ENCODE assay signal across 19 cellular contexts in the genomic region with DNA sequence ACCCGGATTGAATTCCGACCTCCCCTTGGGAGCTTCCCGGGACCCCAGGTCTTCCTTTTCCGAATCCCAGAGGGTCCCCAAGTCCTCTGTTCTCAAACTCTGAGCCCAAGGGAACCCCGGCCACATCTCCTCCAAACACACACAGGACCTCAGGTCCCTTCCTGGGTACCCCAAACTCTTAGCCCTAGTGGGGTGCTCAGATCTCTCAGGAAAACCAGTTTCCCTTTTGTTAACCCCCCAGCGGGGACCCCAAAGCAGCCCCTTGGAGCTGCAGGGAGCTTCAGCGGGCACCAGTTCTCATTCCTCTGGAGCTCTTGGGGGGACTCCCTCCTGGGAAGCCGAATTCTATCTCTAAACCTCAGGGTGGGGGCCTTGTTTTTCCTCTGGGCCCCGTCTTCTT. TPM values are rescaled to one million over a fixed set of nuclear protein-coding genes. Genes with fewer than 3 reads are reported as not detected.
DNase-seq lines count a peak whose midpoint lies in the region; ATAC-seq, FAIRE-seq and TF ChIP-seq lines count a peak whose summit lies in the region.
"Had no signal": no experiment of that assay in that cellular context is flagged by ENCODE, and none has a peak within 500 bp of the region (broad histone marks: within the 10 kb centered on the region; RNA-seq: fewer than 3 reads in every experiment).

No MANE protein-coding gene starts in this region.

- no peak overlapping the region for H3K27ac Mint-ChIP-seq in stimulated activated naive CD8-positive, alpha-beta T cell treated with anti-CD3 and anti-CD28 coated beads, Interleukin-15, amount 100 ng/mL, for 72 hours
- H3K27ac Mint-ChIP-seq in astrocyte (ENCODE audit: unreplicated experiment) = no peak overlapping the region
- no peak overlapping the region for H3K27ac Mint-ChIP-seq in naive thymus-derived CD4-positive, alpha-beta T cell
- H3K27ac Mint-ChIP-seq in activated CD8-positive, alpha-beta T cell treated with anti-CD3 and anti-CD28 coated beads for 36 hours = no peak overlapping the region

- no peak for DNase-seq in stimulated activated naive CD8-positive, alpha-beta T cell treated with anti-CD3 and anti-CD28 coated beads, Interleukin-15, amount 100 ng/mL, for 72 hours
- no peak for DNase-seq in stimulated activated naive CD8-positive, alpha-beta T cell treated with anti-CD3 and anti-CD28 coated beads, Interleukin-15, Interleukin-2, amounts not matched to agents 100 U/mL and 50 U/mL, for 24 hours
- no peak for DNase-seq in astrocyte (ENCODE audit: low read depth)
- DNase-seq in naive thymus-derived CD4-positive, alpha-beta T cell = no peak
- DNase-seq in kidney tubule cell (ENCODE audit: low spot score) = no peak
- DNase-seq in NK-92 (lab: John Stamatoyannopoulos, UW; ENCODE audit: unreplicated experiment) = no peak
- no peak for DNase-seq in thyroid gland
- no peak for DNase-seq in activated CD8-positive, alpha-beta T cell treated with anti-CD3 and anti-CD28 coated beads for 36 hours
- DNase-seq: KG1; left cardiac atrium; NCI-H1105 treated with DMSO at 0.1 percent for 48 hours; stimulated activated naive CD4-positive, alpha-beta T cell treated with Interleukin-2 at 50 U/mL for 16 hours had no signal

- H3K27ac ChIP-seq in astrocyte (ENCODE audit: low read depth, low read length) (no peak overlapping the region), thyroid gland (no peak overlapping the region)
- no peak overlapping the region for H3K27ac ChIP-seq in naive thymus-derived CD4-positive, alpha-beta T cell (ENCODE audit: low read depth, low read length)
- H3K27ac ChIP-seq: coronary artery, esophagus muscularis mucosa, prostate gland had no signal

- TF ChIP-seq CTCF in astrocyte (IDR thresholded peaks at IDR 0.05; ENCODE audit: insufficient read depth, low read depth, low read length) = no peak
- no peak for TF ChIP-seq CTCF in thyroid gland (IDR thresholded peaks at IDR 0.05)
- TF ChIP-seq CTCF in activated CD8-positive, alpha-beta T cell treated with anti-CD3 and anti-CD28 coated beads for 36 hours (IDR thresholded peaks at IDR 0.05) = no peak

- H3K9me3 ChIP-seq in astrocyte (ENCODE audit: insufficient read depth, low read depth, low read length) = no peaks in the 10 kb centered on the region
- H3K9me3 ChIP-seq in naive thymus-derived CD4-positive, alpha-beta T cell (ENCODE audit: control insufficient read depth in 2 of 3, low read length in 3 of 3) = no peaks in the 10 kb centered on the region
- no peaks in the 10 kb centered on the region for H3K9me3 ChIP-seq in thyroid gland
- H3K9me3 ChIP-seq: esophagus muscularis mucosa, prostate gland had no signal

- no peaks in the 10 kb centered on the region for H3K36me3 Mint-ChIP-seq in astrocyte (ENCODE audit: low read depth, unreplicated experiment)
- H3K36me3 Mint-ChIP-seq in naive thymus-derived CD4-positive, alpha-beta T cell = peaks cover 0 to 5% (median 0%) of the 10 kb centered on the region in 5 donors
- no peaks in the 10 kb centered on the region for H3K36me3 Mint-ChIP-seq in activated CD8-positive, alpha-beta T cell treated with anti-CD3 and anti-CD28 coated beads for 36 hours (ENCODE audit: low read depth)

- TF ChIP-seq POLR2A in thyroid gland (IDR thresholded peaks at IDR 0.05) = no peak

- intact Hi-C loops in naive thymus-derived CD4-positive, alpha-beta T cell (cut with micrococcal nuclease) = no loop called here
- intact Hi-C loops in thyroid gland (cut with DNase I) = no loop called here
- intact Hi-C loops in activated CD8-positive, alpha-beta T cell treated with anti-CD3 and anti-CD28 coated beads for 36 hours (cut with micrococcal nuclease) = no loop called here

- H3K9me3 Mint-ChIP-seq in stimulated activated naive CD8-positive, alpha-beta T cell treated with anti-CD3 and anti-CD28 coated beads, Interleukin-15, amount 100 ng/mL, for 72 hours = no peaks in the 10 kb centered on the region
- H3K9me3 Mint-ChIP-seq in astrocyte (ENCODE audit: unreplicated experiment) = peaks cover 3% of the 10 kb centered on the region
- H3K9me3 Mint-ChIP-seq in naive thymus-derived CD4-positive, alpha-beta T cell = peaks cover 0 to 4% (median 0%) of the 10 kb centered on the region in 11 donors
- H3K9me3 Mint-ChIP-seq in activated CD8-positive, alpha-beta T cell treated with anti-CD3 and anti-CD28 coated beads for 36 hours = no peaks in the 10 kb centered on the region

- H3K4me3 Mint-ChIP-seq in stimulated activated naive CD8-positive, alpha-beta T cell treated with anti-CD3 and anti-CD28 coated beads, Interleukin-15, amount 100 ng/mL, for 72 hours = peak overlapping the region; percentile 57 to 63
- H3K4me3 Mint-ChIP-seq in astrocyte (ENCODE audit: unreplicated experiment) = peak overlapping the region; percentile 69
- peak overlapping the region in 7 of 10 donors; percentile 29 to 79 (median 44) for H3K4me3 Mint-ChIP-seq in naive thymus-derived CD4-positive, alpha-beta T cell
- no peak overlapping the region for H3K4me3 Mint-ChIP-seq in activated CD8-positive, alpha-beta T cell treated with anti-CD3 and anti-CD28 coated beads for 36 hours

- no peaks in the 10 kb centered on the region for H3K4me1 ChIP-seq in astrocyte (ENCODE audit: insufficient read depth, low read length)
- no peaks in the 10 kb centered on the region for H3K4me1 ChIP-seq in naive thymus-derived CD4-positive, alpha-beta T cell (ENCODE audit: control insufficient read depth in 2 of 2, insufficient read depth in 2 of 2, low read length in 2 of 2)
- H3K4me1 ChIP-seq in thyroid gland = peaks cover 0 to 8% of the 10 kb centered on the region in 2 donors
- H3K4me1 ChIP-seq: prostate gland had no signal

- H3K79me2 ChIP-seq in astrocyte (ENCODE audit: insufficient read depth, low read length) = no peaks in the 10 kb centered on the region

- H3K36me3 ChIP-seq in astrocyte (ENCODE audit: insufficient read depth, low read length) (no peaks in the 10 kb centered on the region), thyroid gland (no peaks in the 10 kb centered on the region)
- no peaks in the 10 kb centered on the region for H3K36me3 ChIP-seq in naive thymus-derived CD4-positive, alpha-beta T cell (ENCODE audit: control insufficient read depth in 2 of 3, insufficient read depth in 3 of 3, low read length in 3 of 3)
- H3K36me3 ChIP-seq: esophagus muscularis mucosa, prostate gland had no signal

- peaks cover 62% of the 10 kb centered on the region for H3K27me3 Mint-ChIP-seq in stimulated activated naive CD8-positive, alpha-beta T cell treated with anti-CD3 and anti-CD28 coated beads, Interleukin-15, amount 100 ng/mL, for 72 hours
- peaks cover 47% of the 10 kb centered on the region for H3K27me3 Mint-ChIP-seq in astrocyte (ENCODE audit: low read depth, unreplicated experiment)
- H3K27me3 Mint-ChIP-seq in naive thymus-derived CD4-positive, alpha-beta T cell = peaks cover 37 to 47% (median 44%) of the 10 kb centered on the region in 5 donors
- H3K27me3 Mint-ChIP-seq in activated CD8-positive, alpha-beta T cell treated with anti-CD3 and anti-CD28 coated beads for 36 hours = peaks cover 35% of the 10 kb centered on the region

- 67 to 71% methylated on average over 9 of the region's 9 CpGs for WGBS in thyroid gland, 2 donors

- H3K9ac ChIP-seq in astrocyte (ENCODE audit: low read length) = no peak overlapping the region

- H3K4me2 ChIP-seq in astrocyte (ENCODE audit: low read length) = no peak overlapping the region

- peaks cover 7% of the 10 kb centered on the region for H3K4me1 Mint-ChIP-seq in stimulated activated naive CD8-positive, alpha-beta T cell treated with anti-CD3 and anti-CD28 coated beads, Interleukin-15, amount 100 ng/mL, for 72 hours
- H3K4me1 Mint-ChIP-seq in astrocyte (ENCODE audit: low read depth, unreplicated experiment) = peaks cover 3% of the 10 kb centered on the region
- H3K4me1 Mint-ChIP-seq in naive thymus-derived CD4-positive, alpha-beta T cell = peaks cover 0 to 10% (median 6%) of the 10 kb centered on the region in 7 donors
- H3K4me1 Mint-ChIP-seq in activated CD8-positive, alpha-beta T cell treated with anti-CD3 and anti-CD28 coated beads for 36 hours (ENCODE audit: low read depth) = peaks cover 3% of the 10 kb centered on the region

- ATAC-seq in stimulated activated naive CD8-positive, alpha-beta T cell treated with anti-CD3 and anti-CD28 coated beads, Interleukin-15, amount 100 ng/mL, for 72 hours = no peak
- ATAC-seq in stimulated activated naive CD8-positive, alpha-beta T cell treated with anti-CD3 and anti-CD28 coated beads, Interleukin-15, Interleukin-2, amounts not matched to agents 100 U/mL and 50 U/mL, for 24 hours = no peak
- no peak for ATAC-seq in naive thymus-derived CD4-positive, alpha-beta T cell
- no peak for ATAC-seq in activated CD8-positive, alpha-beta T cell treated with anti-CD3 and anti-CD28 coated beads for 36 hours
- ATAC-seq: HCT116 had no signal

- POLR2A ChIA-PET in naive thymus-derived CD4-positive, alpha-beta T cell (lab: Charles Lee) = no interaction called here
- POLR2A ChIA-PET in activated CD8-positive, alpha-beta T cell treated with anti-CD3 and anti-CD28 coated beads for 36 hours (lab: Charles Lee) = no interaction called here

- no peak overlapping the region for H2AFZ ChIP-seq in astrocyte (ENCODE audit: low read depth, low read length)

- no peaks in the 10 kb centered on the region for H4K20me1 ChIP-seq in astrocyte (ENCODE audit: insufficient read depth, low read length)

- CTCF ChIA-PET in naive thymus-derived CD4-positive, alpha-beta T cell (lab: Charles Lee) = no interaction called here
- CTCF ChIA-PET in activated CD8-positive, alpha-beta T cell treated with anti-CD3 and anti-CD28 coated beads for 36 hours (lab: Charles Lee) = no interaction called here

- FAIRE-seq in astrocyte (lab: Jason Lieb, UNC) = no peak
- FAIRE-seq: D721Med had no signal

- H3K27me3 ChIP-seq in astrocyte (ENCODE audit: insufficient read depth, low read length) = peaks cover 18% of the 10 kb centered on the region
- peaks cover 0 to 8% of the 10 kb centered on the region in 2 donors for H3K27me3 ChIP-seq in naive thymus-derived CD4-positive, alpha-beta T cell (ENCODE audit: control insufficient read depth in 2 of 2, insufficient read depth in 2 of 2, low read length in 2 of 2)
- H3K27me3 ChIP-seq in thyroid gland = peaks cover 22% of the 10 kb centered on the region

- H3K4me3 ChIP-seq in astrocyte (ENCODE audit: insufficient read depth, low read depth, low read length) = no peak overlapping the region
- no peak overlapping the region for H3K4me3 ChIP-seq in naive thymus-derived CD4-positive, alpha-beta T cell (ENCODE audit: low read length)
- no peak overlapping the region for H3K4me3 ChIP-seq in thyroid gland (replicated peaks in 1 of 3)

RNA-seq across cellular contexts. Expression of a gene that starts 0.8 kb away (rescaled TPM):
- total RNA-seq in astrocyte = 0.20 TPM in 1 of 2 replicates, not detected in the other
- 1 to 10 TPM in 1 of 5 experiments, under 1 TPM in 1, not detected in 3; 0.42 to 1.9 TPM for total RNA-seq in naive thymus-derived CD4-positive, alpha-beta T cell
- not detected for polyA plus RNA-seq in naive thymus-derived CD4-positive, alpha-beta T cell
- not detected for total RNA-seq in thyroid gland
- not detected for total RNA-seq in activated CD8-positive, alpha-beta T cell treated with anti-CD3 and anti-CD28 coated beads for 36 hours
- total RNA-seq: esophagus muscularis mucosa, mononuclear cell had no signal
- polyA plus RNA-seq: urinary bladder had no signal

RNA-seq across cellular contexts. Expression of a gene that starts 29.5 kb away (rescaled TPM):
- total RNA-seq in astrocyte (3.2 TPM in 2 replicates), thyroid gland (not detected)
- total RNA-seq in naive thymus-derived CD4-positive, alpha-beta T cell = under 1 TPM in 2 of 5 experiments, not detected in 3; 0.24 to 0.34 TPM
- not detected for polyA plus RNA-seq in naive thymus-derived CD4-positive, alpha-beta T cell
- total RNA-seq in activated CD8-positive, alpha-beta T cell treated with anti-CD3 and anti-CD28 coated beads for 36 hours = not detected
- total RNA-seq: mononuclear cell had no signal
